Comparison of ENCODE assay signal across 23 cellular contexts in the genomic region with DNA sequence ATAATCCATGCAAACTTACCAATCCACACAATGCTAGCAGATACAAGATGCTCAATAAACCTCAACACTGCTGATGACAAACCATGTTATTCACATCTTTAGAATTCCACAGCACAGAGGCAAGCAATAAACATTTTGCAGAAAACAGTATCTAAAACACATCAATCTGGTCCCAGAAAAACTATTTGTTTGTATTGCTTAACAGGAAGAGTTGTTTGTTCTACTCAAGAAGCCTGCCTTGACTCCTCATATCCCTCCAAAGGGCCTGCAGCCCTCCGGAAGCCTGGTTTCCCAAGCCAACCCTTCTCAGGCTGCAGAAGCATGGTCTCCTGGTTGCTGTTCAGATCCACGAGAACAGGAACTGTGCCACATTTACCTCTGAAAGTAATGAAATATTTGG.
DNase-seq lines count a peak whose midpoint lies in the region; ATAC-seq, FAIRE-seq and TF ChIP-seq lines count a peak whose summit lies in the region.
"Had no signal": no experiment of that assay in that cellular context is flagged by ENCODE, and none has a peak within 500 bp of the region (broad histone marks: within the 10 kb centered on the region; RNA-seq: fewer than 3 reads in every experiment).

No MANE protein-coding gene starts in this region.

- H3K9ac ChIP-seq in astrocyte (ENCODE audit: low read length) (no peak overlapping the region), mesenchymal stem cell (ENCODE audit: low read length) (no peak overlapping the region), smooth muscle cell (ENCODE audit: low read depth) (peak overlapping the region; percentile 44)
- H3K9ac ChIP-seq: GM23248 had no signal

- DNase-seq in cardiac muscle cell (ENCODE audit: low read depth in 1 of 2, low spot score in 1 of 2) (no peak), heart right ventricle (no peak), astrocyte (ENCODE audit: low read depth) (no peak), mesenchymal stem cell (peak; percentile 87), smooth muscle cell (lab: John Stamatoyannopoulos, UW; ENCODE audit: unreplicated experiment) (no peak), prostate gland (ENCODE audit: low spot score) (no peak)
- no peak for DNase-seq in stimulated activated CD4-positive, alpha-beta T cell treated with anti-CD3 and anti-CD28 coated beads, Interleukin-12 subunit alpha, Interleukin-12 subunit beta, amount 100 ng/mL, for 4 hours
- DNase-seq: 8988T; CD4-positive, CD25-positive, alpha-beta regulatory T cell; COR-L47; DMS 273 treated with DMSO at 0.1 percent for 48 hours; GDM1; GM23248; HCEC 1CT; KG1; NCI-H1105 treated with DMSO at 0.1 percent for 48 hours; NCI-H1694 treated with DMSO at 0.1 percent for 48 hours; NCI-H2227 treated with DMSO at 0.1 percent for 48 hours; NCI-H510A treated with DMSO at 0.1 percent for 48 hours; NCI-H774; Right ventricle myocardium superior had no signal

- H3K14ac ChIP-seq in mesenchymal stem cell (ENCODE audit: low read length in 2 of 2): no peak overlapping the region

- TF ChIP-seq CTCF in cardiac muscle cell (IDR thresholded peaks at IDR 0.05; ENCODE audit: low read depth, low read length) (no peak), heart right ventricle (IDR thresholded peaks at IDR 0.05) (no peak), astrocyte (IDR thresholded peaks at IDR 0.05; ENCODE audit: insufficient read depth, low read depth, low read length) (no peak), smooth muscle cell (IDR thresholded peaks at IDR 0.05; ENCODE audit: borderline replicate concordance, insufficient read depth, poor library complexity, severe bottlenecking) (no peak), prostate gland (IDR thresholded peaks at IDR 0.05) (no peak)

- no peaks in the 10 kb centered on the region for H3K36me3 ChIP-seq in cardiac muscle cell
- H3K36me3 ChIP-seq in heart right ventricle: no peaks in the 10 kb centered on the region
- H3K36me3 ChIP-seq in astrocyte (ENCODE audit: insufficient read depth, low read length): no peaks in the 10 kb centered on the region
- H3K36me3 ChIP-seq in mesenchymal stem cell (ENCODE audit: control insufficient read depth in 1 of 2, insufficient read depth in 2 of 2, low read depth in 1 of 2, low read length in 2 of 2): no peaks in the 10 kb centered on the region
- H3K36me3 ChIP-seq in smooth muscle cell (ENCODE audit: low read depth): no peaks in the 10 kb centered on the region
- H3K36me3 ChIP-seq in prostate gland: no peaks in the 10 kb centered on the region

- H3K36me3 Mint-ChIP-seq in astrocyte (ENCODE audit: low read depth, unreplicated experiment): no peaks in the 10 kb centered on the region

- peaks cover 10% of the 10 kb centered on the region for H3K79me1 ChIP-seq in mesenchymal stem cell (replicated peaks; ENCODE audit: low read length, poor library complexity, severe bottlenecking)

- H2BK12ac ChIP-seq in mesenchymal stem cell (ENCODE audit: low read length in 2 of 2): no peak overlapping the region

- H4K8ac ChIP-seq in mesenchymal stem cell (ENCODE audit: low read length): no peak overlapping the region

- no peak overlapping the region for H3K23ac ChIP-seq in mesenchymal stem cell (ENCODE audit: low read length in 2 of 2)

- H2BK5ac ChIP-seq in mesenchymal stem cell (ENCODE audit: low read depth, low read length, poor library complexity, severe bottlenecking): no peak overlapping the region

- no peak overlapping the region for H3K4me2 ChIP-seq in astrocyte (ENCODE audit: low read length)
- no peak overlapping the region for H3K4me2 ChIP-seq in mesenchymal stem cell (ENCODE audit: low read length, poor library complexity, severe bottlenecking)
- peak overlapping the region; percentile 75 for H3K4me2 ChIP-seq in smooth muscle cell

- peaks cover 40% of the 10 kb centered on the region for H3K4me1 Mint-ChIP-seq in astrocyte (ENCODE audit: low read depth, unreplicated experiment)

- H3K27ac Mint-ChIP-seq in astrocyte (ENCODE audit: unreplicated experiment): peak overlapping the region; percentile 4
- H3K27ac Mint-ChIP-seq: B cell; CD4-positive, CD25-positive, alpha-beta regulatory T cell had no signal

- no peak overlapping the region for H3K18ac ChIP-seq in mesenchymal stem cell (ENCODE audit: low read depth in 1 of 2, low read length in 2 of 2)

- H3K4me3 ChIP-seq in cardiac muscle cell (no peak overlapping the region), heart right ventricle (no peak overlapping the region), astrocyte (ENCODE audit: insufficient read depth, low read depth, low read length) (no peak overlapping the region), mesenchymal stem cell (ENCODE audit: insufficient read depth in 1 of 2, low read depth in 1 of 2, low read length in 2 of 2) (no peak overlapping the region), smooth muscle cell (no peak overlapping the region), prostate gland (no peak overlapping the region)
- H3K4me3 ChIP-seq: GM23248 had no signal

- H2AFZ ChIP-seq in astrocyte (ENCODE audit: low read depth, low read length): no peak overlapping the region
- no peak overlapping the region for H2AFZ ChIP-seq in mesenchymal stem cell (ENCODE audit: low read depth, low read length)
- H2AFZ ChIP-seq in smooth muscle cell (ENCODE audit: low read depth): no peak overlapping the region
- H2AFZ ChIP-seq: GM23248 had no signal

- H3K9me3 Mint-ChIP-seq in astrocyte (ENCODE audit: unreplicated experiment): no peaks in the 10 kb centered on the region
- H3K9me3 Mint-ChIP-seq: CD4-positive, CD25-positive, alpha-beta regulatory T cell had no signal

- H3K79me2 ChIP-seq in astrocyte (ENCODE audit: insufficient read depth, low read length): peaks cover 67% of the 10 kb centered on the region
- H3K79me2 ChIP-seq in smooth muscle cell (ENCODE audit: low read depth): peaks cover 97% of the 10 kb centered on the region

- H3K4ac ChIP-seq in mesenchymal stem cell (ENCODE audit: low read depth in 1 of 2, low read length in 2 of 2): no peak overlapping the region

- no peak for ATAC-seq in heart right ventricle
- ATAC-seq in GM19467 (IDR thresholded peaks at IDR 0.05; ENCODE audit: unreplicated experiment): no peak

- H4K91ac ChIP-seq in mesenchymal stem cell (ENCODE audit: low read length): no peak overlapping the region

- 88 to 91% methylated on average over 2 of the region's 2 CpGs for WGBS in heart right ventricle, 2 donors
- WGBS in mesenchymal stem cell: 8% methylated on average over 1 of the region's 2 CpGs
- 52% methylated on average over 2 of the region's 2 CpGs for WGBS in smooth muscle cell (ENCODE audit: low lambda C conversion rate)
- WGBS in prostate gland: 90% methylated on average over 2 of the region's 2 CpGs

- peaks cover 14% of the 10 kb centered on the region for H3F3A ChIP-seq in smooth muscle cell (ENCODE audit: low read depth)

- H3K4me1 ChIP-seq in cardiac muscle cell (ENCODE audit: low read depth) (peaks cover 58% of the 10 kb centered on the region), heart right ventricle (peaks cover 0 to 40% (median 27%) of the 10 kb centered on the region in 9 donors), astrocyte (ENCODE audit: insufficient read depth, low read length) (peaks cover 11% of the 10 kb centered on the region), mesenchymal stem cell (ENCODE audit: control insufficient read depth, insufficient read depth, low read depth, low read length) (peaks cover 6% of the 10 kb centered on the region), smooth muscle cell (ENCODE audit: low read depth) (peaks cover 34% of the 10 kb centered on the region), prostate gland (replicated peaks) (peaks cover 3% of the 10 kb centered on the region)

- H2BK15ac ChIP-seq in mesenchymal stem cell (ENCODE audit: low read depth, poor library complexity, severe bottlenecking): no peak overlapping the region

- H3K27me3 ChIP-seq in cardiac muscle cell (no peaks in the 10 kb centered on the region), heart right ventricle (no peaks in the 10 kb centered on the region), astrocyte (ENCODE audit: insufficient read depth, low read length) (no peaks in the 10 kb centered on the region), mesenchymal stem cell (ENCODE audit: control insufficient read depth in 1 of 2, insufficient read depth in 1 of 2, low read length in 2 of 2) (no peaks in the 10 kb centered on the region), smooth muscle cell (ENCODE audit: low read depth) (no peaks in the 10 kb centered on the region), prostate gland (replicated peaks; ENCODE audit: insufficient read depth) (no peaks in the 10 kb centered on the region)

- no peak overlapping the region for H3K4me3 Mint-ChIP-seq in astrocyte (ENCODE audit: unreplicated experiment)
- H3K4me3 Mint-ChIP-seq: B cell; CD4-positive, CD25-positive, alpha-beta regulatory T cell had no signal

- H2AK5ac ChIP-seq in mesenchymal stem cell (ENCODE audit: low read length, severe bottlenecking): no peak overlapping the region

- H2BK120ac ChIP-seq in mesenchymal stem cell (ENCODE audit: low read depth, low read length): no peak overlapping the region

- H4K20me1 ChIP-seq in astrocyte (ENCODE audit: insufficient read depth, low read length) (peaks cover 53% of the 10 kb centered on the region), smooth muscle cell (ENCODE audit: low read depth) (peaks cover 96% of the 10 kb centered on the region)

- TF ChIP-seq POLR2A in prostate gland (IDR thresholded peaks at IDR 0.05): no peak

- H3K27me3 Mint-ChIP-seq in astrocyte (ENCODE audit: low read depth, unreplicated experiment): no peaks in the 10 kb centered on the region
- H3K27me3 Mint-ChIP-seq: B cell; CD4-positive, CD25-positive, alpha-beta regulatory T cell had no signal

- FAIRE-seq in astrocyte (lab: Jason Lieb, UNC): no peak

- H3K9me3 ChIP-seq in cardiac muscle cell (ENCODE audit: low read depth) (no peaks in the 10 kb centered on the region), heart right ventricle (no peaks in the 10 kb centered on the region), astrocyte (ENCODE audit: insufficient read depth, low read depth, low read length) (no peaks in the 10 kb centered on the region), mesenchymal stem cell (ENCODE audit: control insufficient read depth, low read length) (no peaks in the 10 kb centered on the region), smooth muscle cell (replicated peaks; ENCODE audit: low read depth) (no peaks in the 10 kb centered on the region), prostate gland (no peaks in the 10 kb centered on the region)

- intact Hi-C loops in heart right ventricle (cut with DNase I): loop anchor here in 5 of 10 donors (2.0 to 10.0 kb wide), 2 partner anchors 45 to 47 kb away; no protein-coding TSS in a partner anchor
- intact Hi-C loops in prostate gland (cut with DNase I): no loop called here

- H3K27ac ChIP-seq in cardiac muscle cell: peak overlapping the region; percentile 35
- H3K27ac ChIP-seq in heart right ventricle: no peak overlapping the region
- no peak overlapping the region for H3K27ac ChIP-seq in astrocyte (ENCODE audit: low read depth, low read length)
- H3K27ac ChIP-seq in mesenchymal stem cell (ENCODE audit: low read length, poor library complexity, severe bottlenecking): no peak overlapping the region
- H3K27ac ChIP-seq in smooth muscle cell (ENCODE audit: low read depth): peak overlapping the region; percentile 98
- no peak overlapping the region for H3K27ac ChIP-seq in prostate gland
- H3K27ac ChIP-seq: GM23248 had no signal

Comparison
In these comparisons a context has a peak if more than half of its experiments do, and no peak if none do; other contexts are left out.
1. H3K27ac ChIP-seq: peak in cardiac muscle cell (single experiment) and smooth muscle cell (single experiment); none in heart right ventricle (0 of 10), astrocyte (single experiment), mesenchymal stem cell (single experiment) and prostate gland (0 of 2).